ENCODE assay signal across 22 cellular contexts in genomic region chr17:73062726-73063125, GRCh38. TPM values are rescaled to one million over a fixed set of nuclear protein-coding genes. Genes with fewer than 3 reads are reported as not detected.
DNase-seq lines count a peak whose midpoint lies in the region; FAIRE-seq and TF ChIP-seq lines count a peak whose summit lies in the region.
"Had no signal": no experiment of that assay in that cellular context is flagged by ENCODE, and none has a peak within 500 bp of the region (broad histone marks: within the 10 kb centered on the region; RNA-seq: fewer than 3 reads in every experiment).

No MANE protein-coding gene starts in this region.

- in situ Hi-C loops in ACHN (cut with HindIII; ENCODE audit: low pct_ligation_motif_present, low pct_unique_long_range_greater_than_20kb, low sequenced_read_pairs), result no loop called here

- H3K4me3 ChIP-seq in HEK293 (ENCODE audit: low read depth, low read length), result no peak overlapping the region
- H3K4me3 ChIP-seq in WERI-Rb-1 (ENCODE audit: low read depth, low read length), result no peak overlapping the region
- H3K4me3 ChIP-seq: A549, BLaER1, GM23338, HAP-1 had no signal

- peak overlapping the region; percentile 18 for H3K27ac Mint-ChIP-seq in osteocyte (ENCODE audit: unreplicated experiment)
- H3K27ac Mint-ChIP-seq: B cell; CD8-positive, alpha-beta T cell; GM23338 had no signal

- H3K4me1 Mint-ChIP-seq in osteocyte (ENCODE audit: unreplicated experiment), result peaks cover 60% of the 10 kb centered on the region
- H3K4me1 Mint-ChIP-seq: B cell, GM23338 had no signal

- H3K27me3 ChIP-seq in WERI-Rb-1 (ENCODE audit: insufficient read depth, low read depth, severe bottlenecking), result no peaks in the 10 kb centered on the region
- H3K27me3 ChIP-seq: BLaER1 had no signal

- no peaks in the 10 kb centered on the region for H3K9me3 Mint-ChIP-seq in osteocyte (ENCODE audit: unreplicated experiment)
- H3K9me3 Mint-ChIP-seq: CD8-positive, alpha-beta T cell; GM23338 had no signal

- peaks cover 10% of the 10 kb centered on the region for H3K36me3 Mint-ChIP-seq in osteocyte (ENCODE audit: unreplicated experiment)

- H3K36me3 ChIP-seq in HEK293 (ENCODE audit: control insufficient read depth in 2 of 2, insufficient read depth in 1 of 2, low read length in 2 of 2) (no peaks in the 10 kb centered on the region), WERI-Rb-1 (peaks cover 4% of the 10 kb centered on the region)
- H3K36me3 ChIP-seq: HAP-1 had no signal

- H3K4me3 Mint-ChIP-seq in osteocyte (ENCODE audit: unreplicated experiment), result no peak overlapping the region
- H3K4me3 Mint-ChIP-seq: B cell; CD4-positive, CD25-positive, alpha-beta regulatory T cell; CD8-positive, alpha-beta T cell; GM23338 had no signal

- TF ChIP-seq CTCF in HEK293 (tag by site-specific recombination; IDR thresholded peaks at IDR 0.05) (no peak), WERI-Rb-1 (IDR thresholded peaks at IDR 0.05; ENCODE audit: low read depth, low read length) (no peak), osteocyte (IDR thresholded peaks at IDR 0.05) (no peak)

- H3K4me1 ChIP-seq in HEK293 (ENCODE audit: control insufficient read depth, insufficient read depth, low read length), result peaks cover 8% of the 10 kb centered on the region
- H3K4me1 ChIP-seq: HAP-1 had no signal

- peak; percentile 75 for FAIRE-seq in urothelium cell line (lab: Jason Lieb, UNC)
- FAIRE-seq: A549, G401.6, GM12892, GM19239, H54 had no signal

- CTCF ChIA-PET in HEK293 (lab: Yijun Ruan, JAX), result no interaction called here

- POLR2A ChIA-PET in HEK293 (lab: Yijun Ruan, JAX), result no interaction called here

- DNase-seq in WERI-Rb-1, result peak; percentile 36
- no peak for DNase-seq in osteocyte (ENCODE audit: extremely low spot score, unreplicated experiment)
- DNase-seq in urothelium cell line (ENCODE audit: low spot score), result no peak
- DNase-seq in T-helper 1 cell, result no peak
- no peak for DNase-seq in ACHN
- no peak for DNase-seq in GOT3 (lab: John Stamatoyannopoulos, UW)
- DNase-seq: 8988T; CD4-positive, CD25-positive, alpha-beta regulatory T cell; CD8-positive, alpha-beta T cell; DMS153; DND-41 had no signal

- H3K27me3 Mint-ChIP-seq in osteocyte (ENCODE audit: unreplicated experiment), result no peaks in the 10 kb centered on the region
- H3K27me3 Mint-ChIP-seq: B cell; CD4-positive, CD25-positive, alpha-beta regulatory T cell had no signal

- H3K9me3 ChIP-seq in HEK293 (ENCODE audit: control insufficient read depth, insufficient read depth, low read depth, low read length), result no peaks in the 10 kb centered on the region
- H3K9me3 ChIP-seq in WERI-Rb-1 (ENCODE audit: severe bottlenecking), result peaks cover 12% of the 10 kb centered on the region
- H3K9me3 ChIP-seq: A549, HAP-1 had no signal

- H3K27ac ChIP-seq in HEK293 (ENCODE audit: extremely low read depth, low read depth, low read length) (no peak overlapping the region), WERI-Rb-1 (peak overlapping the region; percentile 95)
- H3K27ac ChIP-seq: A549, BLaER1, C4-2B had no signal

TF ChIP-seq in HEK293, 187 proteins besides CTCF, POLR2A, EP300 and RAD21:
- TF ChIP-seq, protein P1, sequence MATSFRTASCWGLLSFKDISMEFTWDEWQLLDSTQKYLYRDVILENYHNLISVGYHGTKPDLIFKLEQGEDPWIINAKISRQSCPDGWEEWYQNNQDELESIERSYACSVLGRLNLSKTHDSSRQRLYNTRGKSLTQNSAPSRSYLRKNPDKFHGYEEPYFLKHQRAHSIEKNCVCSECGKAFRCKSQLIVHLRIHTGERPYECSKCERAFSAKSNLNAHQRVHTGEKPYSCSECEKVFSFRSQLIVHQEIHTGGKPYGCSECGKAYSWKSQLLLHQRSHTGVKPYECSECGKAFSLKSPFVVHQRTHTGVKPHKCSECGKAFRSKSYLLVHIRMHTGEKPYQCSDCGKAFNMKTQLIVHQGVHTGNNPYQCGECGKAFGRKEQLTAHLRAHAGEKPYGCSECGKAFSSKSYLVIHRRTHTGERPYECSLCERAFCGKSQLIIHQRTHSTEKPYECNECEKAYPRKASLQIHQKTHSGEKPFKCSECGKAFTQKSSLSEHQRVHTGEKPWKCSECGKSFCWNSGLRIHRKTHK (tag by site-specific recombination; IDR thresholded peaks at IDR 0.05), result no peak
- TF ChIP-seq PRDM10 (tag by site-specific recombination; IDR thresholded peaks at IDR 0.05) (no peak), ZNF548 (tag by site-specific recombination; IDR thresholded peaks at IDR 0.05) (no peak), ZBTB48 (tag by site-specific recombination; IDR thresholded peaks at IDR 0.05) (no peak), ZNF610 (tag by site-specific recombination; IDR thresholded peaks at IDR 0.05; ENCODE audit: borderline replicate concordance) (peak; percentile 99), ZNF341 (tag by site-specific recombination; IDR thresholded peaks at IDR 0.05; ENCODE audit: low read depth) (no peak)

RNA-seq across cellular contexts. Expression of gene SLC39A11, which starts 29.8 kb away (rescaled TPM):
- total RNA-seq in osteocyte, result 48.2 and 50.2 TPM in 2 replicates
